ENCODE assay signal across 13 cellular contexts in genomic region chr20:4573564-4574355, GRCh38.
DNase-seq lines count a peak whose midpoint lies in the region; ATAC-seq and TF ChIP-seq lines count a peak whose summit lies in the region.
"Had no signal": no experiment of that assay in that cellular context is flagged by ENCODE, and none has a peak within 500 bp of the region (broad histone marks: within the 10 kb centered on the region; RNA-seq: fewer than 3 reads in every experiment).

No MANE protein-coding gene starts in this region.

- H3K9me3 ChIP-seq in SK-N-MC (ENCODE audit: low read depth, low read length), result peaks cover 2% of the 10 kb centered on the region; the same call in 1 of the 2 replicates
- H3K9me3 ChIP-seq in stomach, result no peaks in the 10 kb centered on the region

- H3K27me3 ChIP-seq in stomach, result peaks cover 0 to 6% (median 4%) of the 10 kb centered on the region in 3 donors

- H3K36me3 ChIP-seq in SK-N-MC (ENCODE audit: insufficient read depth, low read length) (no peaks in the 10 kb centered on the region), stomach (no peaks in the 10 kb centered on the region)

- TF ChIP-seq CTCF in stomach (IDR thresholded peaks at IDR 0.05) (no peak), GM20000 (IDR thresholded peaks at IDR 0.05; ENCODE audit: extremely low read depth, missing control alignments) (no peak)

- peak overlapping the region; percentile 70 for H3K9ac ChIP-seq in SK-N-MC (ENCODE audit: insufficient read length)

- no peaks in the 10 kb centered on the region for H3K4me1 ChIP-seq in stomach

- intact Hi-C loops in stomach (cut with DNase I; ENCODE audit: low total_unique reads), result no loop called here

- H3K4me3 ChIP-seq in SK-N-MC (peak overlapping the region; percentile 79), stomach (no peak overlapping the region)
- H3K4me3 ChIP-seq: skin epidermis had no signal

- H3K9me3 Mint-ChIP-seq in T-helper 1 cell treated with Interleukin-12 subunit alpha and Interleukin-12 subunit beta and Interleukin-4 antibody, amounts not matched to agents 30 μg/mL and 1 μg/mL, for 36 hours, result no peaks in the 10 kb centered on the region

- H3K4me3 Mint-ChIP-seq in T-helper 1 cell treated with Interleukin-12 subunit alpha and Interleukin-12 subunit beta and Interleukin-4 antibody, amounts not matched to agents 30 μg/mL and 1 μg/mL, for 36 hours, result peak overlapping the region; percentile 23
- H3K4me3 Mint-ChIP-seq: B cell had no signal

- no peaks in the 10 kb centered on the region for H3K36me3 Mint-ChIP-seq in T-helper 1 cell treated with Interleukin-12 subunit alpha and Interleukin-12 subunit beta and Interleukin-4 antibody, amounts not matched to agents 30 μg/mL and 1 μg/mL, for 36 hours (ENCODE audit: low read depth)

- H3K27me3 Mint-ChIP-seq in T-helper 1 cell treated with Interleukin-12 subunit alpha and Interleukin-12 subunit beta and Interleukin-4 antibody, amounts not matched to agents 30 μg/mL and 1 μg/mL, for 36 hours (ENCODE audit: low read depth), result peaks cover 35% of the 10 kb centered on the region

- no peak overlapping the region for H3K27ac Mint-ChIP-seq in T-helper 1 cell treated with Interleukin-12 subunit alpha and Interleukin-12 subunit beta and Interleukin-4 antibody, amounts not matched to agents 30 μg/mL and 1 μg/mL, for 36 hours
- H3K27ac Mint-ChIP-seq: B cell had no signal

- no peak for ATAC-seq in HG02840 (IDR thresholded peaks at IDR 0.05; ENCODE audit: low FRiP score, unreplicated experiment)

- peak; percentile 75 for TF ChIP-seq EP300 in stomach (IDR thresholded peaks at IDR 0.05)

- no peak for TF ChIP-seq POLR2A in stomach (IDR thresholded peaks at IDR 0.05)

- H3K27ac ChIP-seq in SK-N-MC, result peak overlapping the region; percentile 94
- peak overlapping the region in 3 of 5 donors; percentile 39 to 67 (median 53) for H3K27ac ChIP-seq in stomach
- H3K27ac ChIP-seq: skin epidermis had no signal

- H3K4me1 Mint-ChIP-seq in T-helper 1 cell treated with Interleukin-12 subunit alpha and Interleukin-12 subunit beta and Interleukin-4 antibody, amounts not matched to agents 30 μg/mL and 1 μg/mL, for 36 hours (ENCODE audit: low read depth), result peaks cover 2% of the 10 kb centered on the region
- H3K4me1 Mint-ChIP-seq: B cell had no signal

- DNase-seq in T-helper 1 cell, result no peak
- DNase-seq in SK-N-MC (ENCODE audit: low read depth, low spot score), result peak; percentile 72
- DNase-seq in fibroblast of peridontal ligament (ENCODE audit: extremely low read depth), result peak; percentile 96
- DNase-seq in stomach, result no peak
- DNase-seq in RKO (ENCODE audit: low spot score), result no peak
- no peak for DNase-seq in GM20000 (ENCODE audit: low spot score)
- DNase-seq: activated naive CD4-positive, alpha-beta T cell treated with anti-CD3 and anti-CD28 coated beads, Interleukin-2, amount 50 U/mL, for 16 hours; Kasumi-1; NCI-H69 had no signal

- 21 to 31% (median 27%) methylated on average over 8 of the region's 8 CpGs for WGBS in stomach, 5 donors

Comparison
In these comparisons a context has a peak if more than half of its experiments do, and no peak if none do; other contexts are left out.
1. DNase-seq: peak in SK-N-MC (single experiment) and fibroblast of peridontal ligament (single experiment); none in T-helper 1 cell (0 of 5), stomach (single experiment), RKO (single experiment) and GM20000 (single experiment).